Comparison of ENCODE assay signal across 1 cellular context in genomic region chr16:176006-176405, GRCh38.
TF ChIP-seq lines count a peak whose summit lies in the region.

No MANE protein-coding gene starts in this region.

TF ChIP-seq in HEK293, 187 proteins besides CTCF, POLR2A, EP300 and RAD21:
- TF ChIP-seq ZBTB26 (tag by site-specific recombination; optimal IDR thresholded peaks at IDR 0.05) = peak; percentile 92
